ENCODE assay signal across 23 cellular contexts in genomic region chrX:136206916-136207315, GRCh38. TPM values are rescaled to one million over a fixed set of nuclear protein-coding genes. Genes with fewer than 3 reads are reported as not detected.
DNase-seq lines count a peak whose midpoint lies in the region; ATAC-seq lines count a peak whose summit lies in the region.
"Had no signal": no experiment of that assay in that cellular context is flagged by ENCODE, and none has a peak within 500 bp of the region (broad histone marks: within the 10 kb centered on the region; RNA-seq: fewer than 3 reads in every experiment).

No MANE protein-coding gene starts in this region.

- H3K9me3 ChIP-seq in right cardiac atrium (ENCODE audit: control insufficient read depth, low read length) (no peaks in the 10 kb centered on the region), muscle layer of duodenum (ENCODE audit: control insufficient read depth in 1 of 2, low read length in 2 of 2) (no peaks in the 10 kb centered on the region), stomach smooth muscle (ENCODE audit: control insufficient read depth in 2 of 2, low read length in 2 of 2) (no peaks in the 10 kb centered on the region)
- H3K9me3 ChIP-seq: A549, HAP-1 had no signal

- no peaks in the 10 kb centered on the region for H3K9me3 Mint-ChIP-seq in T-cell
- H3K9me3 Mint-ChIP-seq: CD4-positive, alpha-beta T cell; IgD-negative memory B cell had no signal

- no peak overlapping the region for H3K27ac Mint-ChIP-seq in T-cell
- H3K27ac Mint-ChIP-seq: CD4-positive, alpha-beta T cell; IgD-negative memory B cell had no signal

- DNase-seq in right cardiac atrium (no peak), left cardiac atrium (no peak), SIG-M5 treated with dmso at 0.1 percent for 504 hours (lab: John Stamatoyannopoulos, UW; ENCODE audit: unreplicated experiment) (no peak), T-cell (no peak), A172 (ENCODE audit: low spot score) (no peak)
- DNase-seq: CD4-positive, alpha-beta T cell; DMS153; GDM1; GM23248; Karpas-422; NCI-H1048; NCI-H1436; NCI-H1930; NCI-H345; NCI-H524 treated with DMSO at 0.1 percent for 48 hours; PC-3; RPMI8226 had no signal

- POLR2A ChIA-PET in T-cell (lab: Charles Lee) = no interaction called here

- H3K4me1 Mint-ChIP-seq in T-cell = peaks cover 22 to 42% (median 32%) of the 10 kb centered on the region in 3 donors

- peaks cover 18 to 21% of the 10 kb centered on the region in 2 donors for H3K36me3 ChIP-seq in muscle layer of duodenum (ENCODE audit: control insufficient read depth in 1 of 2, insufficient read depth in 2 of 2, low read length in 2 of 2)
- H3K36me3 ChIP-seq in stomach smooth muscle (ENCODE audit: control insufficient read depth in 2 of 2, insufficient read depth in 2 of 2, low read length in 2 of 2) = peaks cover 14 to 26% of the 10 kb centered on the region in 2 donors

- H3K4me1 ChIP-seq in right cardiac atrium (ENCODE audit: control insufficient read depth, insufficient read depth, low read length) (no peaks in the 10 kb centered on the region), muscle layer of duodenum (ENCODE audit: control insufficient read depth in 1 of 2, insufficient read depth in 2 of 2, low read length in 2 of 2) (peaks cover 8 to 54% of the 10 kb centered on the region in 2 donors), stomach smooth muscle (ENCODE audit: control insufficient read depth, insufficient read depth, low read length) (peaks cover 62% of the 10 kb centered on the region)

- CTCF ChIA-PET in T-cell (lab: Charles Lee) = interaction anchor here (0.6 to 1.0 kb wide), 2 partner anchors 179 to 291 kb away, joined by 3 read pairs; no protein-coding TSS in a partner anchor

- H3K27me3 Mint-ChIP-seq in T-cell = peaks cover 0 to 5% of the 10 kb centered on the region in 2 donors
- H3K27me3 Mint-ChIP-seq: CD4-positive, alpha-beta T cell had no signal

- H3K4me3 Mint-ChIP-seq in T-cell = no peak overlapping the region
- H3K4me3 Mint-ChIP-seq: CD4-positive, alpha-beta T cell; IgD-negative memory B cell had no signal

- no peak overlapping the region for H3K4me3 ChIP-seq in right cardiac atrium (ENCODE audit: low read length)
- peak overlapping the region; percentile 21 to 49 for H3K4me3 ChIP-seq in muscle layer of duodenum (ENCODE audit: low read depth in 1 of 2, low read length in 2 of 2)
- peak overlapping the region; percentile 46 to 69 for H3K4me3 ChIP-seq in stomach smooth muscle (ENCODE audit: low read length in 2 of 2)
- H3K4me3 ChIP-seq: A549, GM23248, HAP-1 had no signal

- H3K9ac ChIP-seq in stomach smooth muscle (ENCODE audit: low read length in 2 of 2) = peak overlapping the region; percentile 41 to 62
- H3K9ac ChIP-seq: GM23248 had no signal

- ATAC-seq in right cardiac atrium (no peak), left cardiac atrium (no peak), HG02852 (IDR thresholded peaks at IDR 0.05; ENCODE audit: unreplicated experiment) (no peak), T-cell (replicated peaks in 1 of 4) (no peak)
- ATAC-seq: A549, PC-3 had no signal

- intact Hi-C loops in right cardiac atrium (cut with DNase I) (loop anchor here (5.0 to 10.0 kb wide), 3 partner anchors 35 to 182 kb away; no protein-coding TSS in a partner anchor), left cardiac atrium (cut with DNase I) (loop anchor here in 1 of 2 donors (5.0 kb wide), 1 partner anchor 180 kb away; no protein-coding TSS in a partner anchor)

- no peaks in the 10 kb centered on the region for H3K36me3 Mint-ChIP-seq in T-cell
- H3K36me3 Mint-ChIP-seq: IgD-negative memory B cell had no signal

- no peaks in the 10 kb centered on the region for H3K27me3 ChIP-seq in right cardiac atrium (ENCODE audit: control insufficient read depth, insufficient read depth)
- H3K27me3 ChIP-seq in muscle layer of duodenum (ENCODE audit: low read depth, low read length) = no peaks in the 10 kb centered on the region
- H3K27me3 ChIP-seq in stomach smooth muscle (ENCODE audit: control insufficient read depth in 1 of 2, insufficient read depth in 2 of 2, low read length in 2 of 2) = peaks cover 0 to 16% of the 10 kb centered on the region in 2 donors

- H3K27ac ChIP-seq in right cardiac atrium (ENCODE audit: low read length) (peak overlapping the region; percentile 67), muscle layer of duodenum (ENCODE audit: low read length) (peak overlapping the region; percentile 23), stomach smooth muscle (ENCODE audit: low read length) (peak overlapping the region; percentile 83)
- H3K27ac ChIP-seq: A549, GM23248 had no signal

- WGBS in right cardiac atrium = 73% methylated on average over 6 of the region's 6 CpGs

RNA-seq across cellular contexts. Expression of gene MAP7D3, which starts 44.3 kb away (rescaled TPM):
- total RNA-seq in right cardiac atrium = 10 to 100 TPM in 3 of 4 donors, 1 to 10 TPM in 1; 8.7 to 13.8 (median 12.0) TPM
- 5.9 TPM for polyA plus RNA-seq in right cardiac atrium
- 10 to 100 TPM; 11.8 to 12.5 TPM for total RNA-seq in left cardiac atrium
- 10 to 100 TPM in 2 of 5 donors, 1 to 10 TPM in 3; 6.5 to 10.5 (median 9.7) TPM for total RNA-seq in T-cell
- total RNA-seq in A172 (2014; rRNA removed; shearing (Covaris generic)) = 7.9 and 8.6 TPM in 2 replicates

RNA-seq across cellular contexts. Expression of gene FHL1, which starts 59.6 kb away (rescaled TPM):
- total RNA-seq in right cardiac atrium (100 to 1,000 TPM; 255 to 871 (median 312) TPM), left cardiac atrium (1,000 to 10,000 TPM; 1,025 to 1,081 TPM), T-cell (10 to 100 TPM; 14.1 to 32.8 (median 26.0) TPM)
- polyA plus RNA-seq in right cardiac atrium = 442 TPM
- 5.3 and 7.2 TPM in 2 replicates for total RNA-seq in A172 (2014; rRNA removed; shearing (Covaris generic))

Comparison
In these comparisons a context has a peak if more than half of its experiments do, and no peak if none do; other contexts are left out.
1. H3K27ac ChIP-seq: peak in every context shown above with its lines; median percentile 83 in stomach smooth muscle; 67 in right cardiac atrium; 23 in muscle layer of duodenum.
2. RNA of gene FHL1, which starts 59.6 kb away (total RNA-seq): 1,025 to 1,081 TPM in left cardiac atrium and 255 to 871 TPM in right cardiac atrium; 14.1 to 32.8 TPM in T-cell and 5.3 to 7.2 TPM in A172; every median in the first group is over 4 times any median in the second.